ENCODE assay signal across 1 cellular context in the genomic region with DNA sequence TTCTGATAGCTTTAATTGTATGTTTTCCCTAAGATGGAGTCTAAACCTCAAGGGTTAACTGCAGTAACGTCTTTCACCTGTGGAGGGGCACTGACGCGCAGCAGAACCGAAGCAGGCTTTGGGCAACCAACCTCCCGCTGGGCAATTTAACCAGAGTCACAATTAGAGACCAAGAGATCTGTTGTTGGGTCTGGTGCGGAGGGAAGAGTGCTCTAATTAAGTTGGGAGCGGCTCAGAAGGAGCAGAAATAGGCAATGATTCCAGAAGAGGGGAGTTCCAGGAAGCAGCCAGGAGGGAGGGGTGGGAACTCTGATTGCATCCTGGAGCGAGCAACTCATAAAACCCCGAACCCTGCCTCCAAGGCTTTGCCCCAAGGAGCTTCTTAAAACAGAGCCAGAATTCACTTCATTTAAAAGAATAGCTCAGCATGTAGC.
TF ChIP-seq lines count a peak whose summit lies in the region.

No MANE protein-coding gene starts in this region.

TF ChIP-seq in SK-N-SH treated with all-trans-retinoic acid at 6 μM for 48 hours, 23 proteins besides CTCF, POLR2A, EP300 and RAD21 (continued from another document):
- TF ChIP-seq, protein P1, sequence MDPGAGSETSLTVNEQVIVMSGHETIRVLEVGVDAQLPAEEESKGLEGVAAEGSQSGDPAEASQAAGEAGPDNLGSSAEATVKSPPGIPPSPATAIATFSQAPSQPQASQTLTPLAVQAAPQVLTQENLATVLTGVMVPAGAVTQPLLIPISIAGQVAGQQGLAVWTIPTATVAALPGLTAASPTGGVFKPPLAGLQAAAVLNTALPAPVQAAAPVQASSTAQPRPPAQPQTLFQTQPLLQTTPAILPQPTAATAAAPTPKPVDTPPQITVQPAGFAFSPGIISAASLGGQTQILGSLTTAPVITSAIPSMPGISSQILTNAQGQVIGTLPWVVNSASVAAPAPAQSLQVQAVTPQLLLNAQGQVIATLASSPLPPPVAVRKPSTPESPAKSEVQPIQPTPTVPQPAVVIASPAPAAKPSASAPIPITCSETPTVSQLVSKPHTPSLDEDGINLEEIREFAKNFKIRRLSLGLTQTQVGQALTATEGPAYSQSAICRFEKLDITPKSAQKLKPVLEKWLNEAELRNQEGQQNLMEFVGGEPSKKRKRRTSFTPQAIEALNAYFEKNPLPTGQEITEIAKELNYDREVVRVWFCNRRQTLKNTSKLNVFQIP (CRISPR knock-in tag; IDR thresholded peaks at IDR 0.05; ENCODE audit: borderline replicate concordance, low read depth): no peak
- no peak for TF ChIP-seq CSDC2 (CRISPR knock-in tag; IDR thresholded peaks at IDR 0.05)
- no peak for TF ChIP-seq ZNF8 (CRISPR knock-in tag; IDR thresholded peaks at IDR 0.05)
- TF ChIP-seq, protein P2, sequence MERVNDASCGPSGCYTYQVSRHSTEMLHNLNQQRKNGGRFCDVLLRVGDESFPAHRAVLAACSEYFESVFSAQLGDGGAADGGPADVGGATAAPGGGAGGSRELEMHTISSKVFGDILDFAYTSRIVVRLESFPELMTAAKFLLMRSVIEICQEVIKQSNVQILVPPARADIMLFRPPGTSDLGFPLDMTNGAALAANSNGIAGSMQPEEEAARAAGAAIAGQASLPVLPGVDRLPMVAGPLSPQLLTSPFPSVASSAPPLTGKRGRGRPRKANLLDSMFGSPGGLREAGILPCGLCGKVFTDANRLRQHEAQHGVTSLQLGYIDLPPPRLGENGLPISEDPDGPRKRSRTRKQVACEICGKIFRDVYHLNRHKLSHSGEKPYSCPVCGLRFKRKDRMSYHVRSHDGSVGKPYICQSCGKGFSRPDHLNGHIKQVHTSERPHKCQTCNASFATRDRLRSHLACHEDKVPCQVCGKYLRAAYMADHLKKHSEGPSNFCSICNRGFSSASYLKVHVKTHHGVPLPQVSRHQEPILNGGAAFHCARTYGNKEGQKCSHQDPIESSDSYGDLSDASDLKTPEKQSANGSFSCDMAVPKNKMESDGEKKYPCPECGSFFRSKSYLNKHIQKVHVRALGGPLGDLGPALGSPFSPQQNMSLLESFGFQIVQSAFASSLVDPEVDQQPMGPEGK (CRISPR knock-in tag; IDR thresholded peaks at IDR 0.05; ENCODE audit: borderline replicate concordance): no peak
- TF ChIP-seq TCF4 (CRISPR knock-in tag; IDR thresholded peaks at IDR 0.05; ENCODE audit: borderline replicate concordance): no peak
- no peak for TF ChIP-seq SNAI2 (CRISPR knock-in tag; IDR thresholded peaks at IDR 0.05)
